ENCODE assay signal across 16 cellular contexts in the genomic region with DNA sequence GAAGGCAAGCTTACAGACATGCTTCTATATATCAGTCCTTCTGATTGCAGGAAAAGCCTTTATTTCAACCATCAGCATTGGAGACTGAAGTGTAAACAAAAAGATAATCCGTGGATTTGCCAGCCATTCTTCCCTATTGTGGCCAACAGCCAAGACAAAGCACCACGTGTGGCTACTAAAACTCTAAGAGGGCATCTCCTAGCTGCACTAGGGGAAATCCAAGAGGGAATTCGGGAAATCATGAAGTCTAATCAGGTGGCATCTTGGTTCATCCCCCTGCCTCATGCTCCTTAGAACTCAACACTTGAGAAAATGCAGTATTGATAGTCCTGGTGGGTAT.
A peak's percentile ranks its signal among the peaks of the same experiment; 100 is the strongest.
DNase-seq lines count a peak whose midpoint lies in the region; ATAC-seq and TF ChIP-seq lines count a peak whose summit lies in the region.
"Had no signal": no experiment of that assay in that cellular context is flagged by ENCODE, and none has a peak within 500 bp of the region (broad histone marks: within the 10 kb centered on the region; RNA-seq: fewer than 3 reads in every experiment).

No MANE protein-coding gene starts in this region.

- CTCF ChIA-PET in IMR-90 (lab: Yijun Ruan, JAX): interaction anchor here (1.5 to 1.6 kb wide), 2 partner anchors 10 to 181 kb away, joined by 6 read pairs; a partner anchor contains a TSS

- no peak overlapping the region for H3K9ac ChIP-seq in IMR-90 (ENCODE audit: low read depth, low read length)

- no peak overlapping the region for H3K14ac ChIP-seq in IMR-90 (replicated peaks; ENCODE audit: low read depth, low read length)

- no peak overlapping the region for H2AK5ac ChIP-seq in IMR-90 (ENCODE audit: low read depth, low read length)

- no peak overlapping the region for H2BK20ac ChIP-seq in IMR-90 (ENCODE audit: low read depth, low read length)

- WGBS in IMR-90 (ENCODE audit: extremely low coverage in 2 of 2, insufficient read length in 1 of 2), 2 experiments: no CpG with 5 or more reads among the region's 3 CpGs
- 39 to 54% (median 48%) methylated on average over 3 of the region's 3 CpGs for WGBS in heart left ventricle, 4 donors

- no peak overlapping the region for H4K8ac ChIP-seq in IMR-90 (ENCODE audit: low read depth in 2 of 2, low read length in 2 of 2)

- in situ Hi-C loops in IMR-90 (cut with MboI; ENCODE audit: low sequenced_read_pairs): loop anchor here (5.0 to 10.0 kb wide), 2 partner anchors 180 to 318 kb away; a partner anchor contains a TSS

- H3K4me1 ChIP-seq in IMR-90 (ENCODE audit: control insufficient read depth, insufficient read depth, low read length): peaks cover 8% of the 10 kb centered on the region; the same call in 1 of the 2 replicates
- peaks cover 0 to 21% (median 11%) of the 10 kb centered on the region in 12 donors for H3K4me1 ChIP-seq in heart left ventricle
- H3K4me1 ChIP-seq: breast epithelium had no signal

- H3K4me3 ChIP-seq in IMR-90 (ENCODE audit: insufficient read depth, low read depth, low read length): no peak overlapping the region
- H3K4me3 ChIP-seq in heart left ventricle: no peak overlapping the region
- H3K4me3 ChIP-seq: breast epithelium, spleen had no signal

- H2BK15ac ChIP-seq in IMR-90 (ENCODE audit: low read depth, low read length): no peak overlapping the region

- no peak overlapping the region for H4K91ac ChIP-seq in IMR-90 (ENCODE audit: insufficient read depth, low read depth, low read length)

- H3K56ac ChIP-seq in IMR-90 (ENCODE audit: extremely low read depth, insufficient read depth, low read length): no peak overlapping the region

- H2BK5ac ChIP-seq in IMR-90 (ENCODE audit: low read depth, low read length, poor library complexity, severe bottlenecking): no peak overlapping the region

- dilution Hi-C loops in IMR-90 (cut with HindIII; ENCODE audit: low sequenced_read_pairs, unreplicated experiment): loop anchor here (25.0 kb wide), 1 partner anchor 160 kb away; no protein-coding TSS in a partner anchor

- H3K9me3 ChIP-seq in IMR-90 (ENCODE audit: control insufficient read depth, insufficient read depth, low read length) (no peaks in the 10 kb centered on the region), heart left ventricle (no peaks in the 10 kb centered on the region)
- H3K9me3 ChIP-seq: breast epithelium, spleen had no signal

- no peak overlapping the region for H2AFZ ChIP-seq in IMR-90 (replicated peaks; ENCODE audit: low read length, poor library complexity)

- H2AK9ac ChIP-seq in IMR-90 (replicated peaks; ENCODE audit: low read depth, low read length, poor library complexity): no peak overlapping the region

- no peak overlapping the region for H3K18ac ChIP-seq in IMR-90 (ENCODE audit: low read depth, low read length)

- TF ChIP-seq RAD21 in IMR-90 (IDR thresholded peaks at IDR 0.05; ENCODE audit: low read length): no peak

- H4K20me1 ChIP-seq in IMR-90 (ENCODE audit: insufficient read depth, low read length): no peaks in the 10 kb centered on the region; the same call in 1 of the 2 replicates

- TF ChIP-seq POLR2A in IMR-90 (IDR thresholded peaks at IDR 0.05; ENCODE audit: low read depth, low read length) (no peak), heart left ventricle (IDR thresholded peaks at IDR 0.05) (no peak)

- no peak overlapping the region for H3K4ac ChIP-seq in IMR-90 (ENCODE audit: low read depth, low read length)

- H3K27me3 ChIP-seq in IMR-90 (ENCODE audit: control insufficient read depth, insufficient read depth, low read length) (peaks cover 7% of the 10 kb centered on the region), heart left ventricle (no peaks in the 10 kb centered on the region)
- H3K27me3 ChIP-seq: breast epithelium, foreskin keratinocyte had no signal

- no peak overlapping the region for H3K27ac ChIP-seq in IMR-90 (ENCODE audit: insufficient read depth, low read length)
- H3K27ac ChIP-seq in heart left ventricle: no peak overlapping the region
- H3K27ac ChIP-seq: foreskin keratinocyte, spleen had no signal

- no peak overlapping the region for H3K4me2 ChIP-seq in IMR-90 (ENCODE audit: low read depth, low read length)

- no peaks in the 10 kb centered on the region for H3K79me1 ChIP-seq in IMR-90 (ENCODE audit: low read depth in 1 of 2, low read length in 2 of 2)

- no peak overlapping the region for H2BK120ac ChIP-seq in IMR-90 (ENCODE audit: low read depth, low read length)

- ATAC-seq in IMR-90 (ENCODE audit: low read depth) (no peak), left lobe of liver (peak; percentile 10), GM21786 (IDR thresholded peaks at IDR 0.05; ENCODE audit: unreplicated experiment) (no peak), GM19463 (IDR thresholded peaks at IDR 0.05; ENCODE audit: unreplicated experiment) (no peak), heart left ventricle (no peak)

- H3K23ac ChIP-seq in IMR-90 (ENCODE audit: low read depth, low read length): no peak overlapping the region

- peaks cover 3% of the 10 kb centered on the region; the same call in 1 of the 2 replicates for H3K9me1 ChIP-seq in IMR-90 (ENCODE audit: insufficient read depth, low read length)

- no TSS peak for BruUV-seq in IMR-90 (replicated peaks; lab: Mats Ljungman, UMichigan)

- POLR2A ChIA-PET in IMR-90 (lab: Charles Lee; ENCODE audit: unreplicated experiment): no interaction called here

- no peak overlapping the region for H4K5ac ChIP-seq in IMR-90 (ENCODE audit: low read depth, low read length)

- DNase-seq in COLO829 (ENCODE audit: low spot score) (peak; percentile 9), IMR-90 (no peak), NCI-H69 (lab: John Stamatoyannopoulos, UW) (peak; percentile 80), left lobe of liver (ENCODE audit: low spot score) (no peak), kidney glomerular epithelial cell (lab: John Stamatoyannopoulos, UW) (no peak), heart left ventricle (no peak)
- DNase-seq: activated CD4-positive, alpha-beta T cell treated with anti-CD3 and anti-CD28 coated beads for 4 hours; activated effector memory CD4-positive, alpha-beta T cell treated with Interleukin-2 at 50 U/mL for 16 hours; CD4-positive, CD25-positive, alpha-beta regulatory T cell; DND-41; NCI-H2171; spleen had no signal

- TF ChIP-seq CTCF in IMR-90 (conservative IDR thresholded peaks at IDR 0.05; ENCODE audit: low read depth, low read length): no peak
- no peak for TF ChIP-seq CTCF in heart left ventricle (IDR thresholded peaks at IDR 0.05)

- H3K36me3 ChIP-seq in IMR-90 (ENCODE audit: control insufficient read depth, insufficient read depth, low read length): no peaks in the 10 kb centered on the region
- no peaks in the 10 kb centered on the region for H3K36me3 ChIP-seq in heart left ventricle
- H3K36me3 ChIP-seq: breast epithelium, spleen had no signal

- intact Hi-C loops in IMR-90 (cut with micrococcal nuclease): no loop called here
- intact Hi-C loops in heart left ventricle (cut with DNase I): loop anchor here in 5 of 10 donors (5.0 to 10.0 kb wide), 4 partner anchors 180 to 318 kb away; no protein-coding TSS in a partner anchor

TF ChIP-seq in IMR-90, 13 proteins besides CTCF, POLR2A, EP300 and RAD21:
- TF ChIP-seq, protein P1, sequence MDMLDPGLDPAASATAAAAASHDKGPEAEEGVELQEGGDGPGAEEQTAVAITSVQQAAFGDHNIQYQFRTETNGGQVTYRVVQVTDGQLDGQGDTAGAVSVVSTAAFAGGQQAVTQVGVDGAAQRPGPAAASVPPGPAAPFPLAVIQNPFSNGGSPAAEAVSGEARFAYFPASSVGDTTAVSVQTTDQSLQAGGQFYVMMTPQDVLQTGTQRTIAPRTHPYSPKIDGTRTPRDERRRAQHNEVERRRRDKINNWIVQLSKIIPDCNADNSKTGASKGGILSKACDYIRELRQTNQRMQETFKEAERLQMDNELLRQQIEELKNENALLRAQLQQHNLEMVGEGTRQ (IDR thresholded peaks at IDR 0.05; ENCODE audit: low read depth, low read length): peak; percentile 51; the same call in 1 of the 2 replicates
- TF ChIP-seq FOS (IDR thresholded peaks at IDR 0.05; ENCODE audit: low read depth, low read length) (no peak), RFX5 (IDR thresholded peaks at IDR 0.05; ENCODE audit: low read depth, low read length) (no peak), NFE2L2 (IDR thresholded peaks at IDR 0.05; ENCODE audit: low read depth, low read length) (no peak), CHD1 (IDR thresholded peaks at IDR 0.05; ENCODE audit: low read depth, low read length) (no peak)

Comparison
In these comparisons a context has a peak if more than half of its experiments do, and no peak if none do; other contexts are left out.
1. DNase-seq: peak in COLO829 (single experiment) and NCI-H69 (single experiment); none in IMR-90 (single experiment), left lobe of liver (single experiment), kidney glomerular epithelial cell (single experiment) and heart left ventricle (0 of 5).